In genomic region chr21:32719085-32719484, GRCh38 we compare ENCODE assay signal across 15 cellular contexts.
"Had no signal": no experiment of that assay in that cellular context is flagged by ENCODE, and none has a peak within 500 bp of the region (broad histone marks: within the 10 kb centered on the region; RNA-seq: fewer than 3 reads in every experiment).

No MANE protein-coding gene starts in this region.

- DNase-seq: activated CD4-positive, alpha-beta T cell treated with anti-CD3 and anti-CD28 coated beads, Interleukin-2, amount 10 ng/mL, durations not matched to agents 7 days and 5 days; activated CD8-positive, alpha-beta memory T cell treated with anti-CD3 and anti-CD28 coated beads for 24 hours; activated naive CD4-positive, alpha-beta T cell treated with anti-CD3 and anti-CD28 coated beads, Interleukin-2, amount 50 U/mL, for 16 hours; foreskin fibroblast; head of caudate nucleus; mesenchymal stem cell; ovary; stimulated activated CD4-positive, alpha-beta T cell treated with anti-CD3 and anti-CD28 coated beads, Interleukin-12 subunit alpha, Interleukin-12 subunit beta, amount 100 ng/mL, for 4 hours; stimulated activated CD4-positive, alpha-beta T cell treated with anti-CD3 and anti-CD28 coated beads, Interleukin-2, amount 100 ng/mL, for 48 hours; stimulated activated naive CD8-positive, alpha-beta T cell treated with anti-CD3 and anti-CD28 coated beads, Interleukin-15, Interleukin-2, amounts not matched to agents 100 U/mL and 50 U/mL, for 24 hours; upper lobe of right lung had no signal

- H3K4me1 ChIP-seq: esophagus muscularis mucosa, suprapubic skin had no signal

- H3K36me3 ChIP-seq: ovary, suprapubic skin had no signal

- H3K27me3 ChIP-seq: esophagus muscularis mucosa, ovary, suprapubic skin, upper lobe of right lung had no signal

- H3K27ac ChIP-seq: esophagus muscularis mucosa, ovary, suprapubic skin, upper lobe of right lung had no signal

- H3K9me3 ChIP-seq: esophagus muscularis mucosa, ovary, suprapubic skin, upper lobe of right lung had no signal

- ATAC-seq: left lobe of liver; stimulated activated naive CD8-positive, alpha-beta T cell treated with anti-CD3 and anti-CD28 coated beads, Interleukin-15, Interleukin-2, amounts not matched to agents 100 U/mL and 50 U/mL, for 24 hours; upper lobe of right lung; WTC11 had no signal

- H3K4me3 ChIP-seq: esophagus muscularis mucosa, ovary, suprapubic skin, upper lobe of right lung had no signal
